18 cellular contexts compared by ENCODE assay signal in genomic region chr10:62980697-62981495, GRCh38.
DNase-seq lines count a peak whose midpoint lies in the region; ATAC-seq, FAIRE-seq and TF ChIP-seq lines count a peak whose summit lies in the region.
"Had no signal": no experiment of that assay in that cellular context is flagged by ENCODE, and none has a peak within 500 bp of the region (broad histone marks: within the 10 kb centered on the region; RNA-seq: fewer than 3 reads in every experiment).

No MANE protein-coding gene starts in this region.

- H3K79me2 ChIP-seq in astrocyte (ENCODE audit: insufficient read depth, low read length) = no peaks in the 10 kb centered on the region

- H3K27me3 Mint-ChIP-seq in astrocyte (ENCODE audit: low read depth, unreplicated experiment) = no peaks in the 10 kb centered on the region
- H3K27me3 Mint-ChIP-seq: progenitor cell of endocrine pancreas had no signal

- no peak overlapping the region for H2AFZ ChIP-seq in astrocyte (ENCODE audit: low read depth, low read length)

- no peak overlapping the region for H3K4me2 ChIP-seq in astrocyte (ENCODE audit: low read length)
- H3K4me2 ChIP-seq: BLaER1 had no signal

- no peaks in the 10 kb centered on the region for H3K36me3 ChIP-seq in astrocyte (ENCODE audit: insufficient read depth, low read length)
- H3K36me3 ChIP-seq: BLaER1, esophagus squamous epithelium, left ventricle myocardium inferior had no signal

- no peaks in the 10 kb centered on the region for H3K4me1 ChIP-seq in astrocyte (ENCODE audit: insufficient read depth, low read length)
- H3K4me1 ChIP-seq: BLaER1, esophagus squamous epithelium, left ventricle myocardium inferior had no signal

- no peaks in the 10 kb centered on the region for H3K9me3 ChIP-seq in astrocyte (ENCODE audit: insufficient read depth, low read depth, low read length)
- H3K9me3 ChIP-seq: esophagus squamous epithelium had no signal

- H3K9me3 Mint-ChIP-seq in astrocyte (ENCODE audit: unreplicated experiment) = peaks cover 2% of the 10 kb centered on the region

- no peak for FAIRE-seq in astrocyte (lab: Jason Lieb, UNC)

- H3K4me1 Mint-ChIP-seq in astrocyte (ENCODE audit: low read depth, unreplicated experiment) = peaks cover 5% of the 10 kb centered on the region

- H3K4me3 Mint-ChIP-seq in astrocyte (ENCODE audit: unreplicated experiment) = no peak overlapping the region

- DNase-seq in activated T-cell treated with anti-CD3 and anti-CD28 coated beads for 48 hours (ENCODE audit: low read depth) (peak; percentile 27), activated T-cell treated with anti-CD3 and anti-CD28 coated beads for 4 hours (no peak), NCI-H748 (lab: John Stamatoyannopoulos, UW; ENCODE audit: unreplicated experiment) (peak; percentile 48), astrocyte (ENCODE audit: low read depth) (peak; percentile 34), DMS 273 (lab: John Stamatoyannopoulos, UW; ENCODE audit: unreplicated experiment) (no peak), NCI-H2081 treated with DMSO at 0.1 percent for 48 hours (lab: John Stamatoyannopoulos, UW) (no peak)
- peak; percentile 59 for DNase-seq in stimulated activated CD8-positive, alpha-beta memory T cell treated with anti-CD3 and anti-CD28 coated beads, Interleukin-4, amount 100 ng/mL, for 48 hours
- DNase-seq: anterior cingulate cortex, esophagus squamous epithelium, IMR-90, left ventricle myocardium inferior, NCI-H1048, NCI-H446, RPMI8226 had no signal

- H3K27ac ChIP-seq in astrocyte (ENCODE audit: low read depth, low read length) = no peak overlapping the region
- H3K27ac ChIP-seq: BLaER1, coronary artery, esophagus squamous epithelium, left ventricle myocardium inferior had no signal

- ATAC-seq in GM21576 (IDR thresholded peaks at IDR 0.05; ENCODE audit: unreplicated experiment) = no peak

- no peaks in the 10 kb centered on the region for H3K27me3 ChIP-seq in astrocyte (ENCODE audit: insufficient read depth, low read length)
- H3K27me3 ChIP-seq: BLaER1, esophagus squamous epithelium had no signal

- no peaks in the 10 kb centered on the region for H3K36me3 Mint-ChIP-seq in astrocyte (ENCODE audit: low read depth, unreplicated experiment)

- H3K9ac ChIP-seq in astrocyte (ENCODE audit: low read length) = no peak overlapping the region
- H3K9ac ChIP-seq: BLaER1 had no signal

- TF ChIP-seq CTCF in astrocyte (IDR thresholded peaks at IDR 0.05; ENCODE audit: insufficient read depth, low read depth, low read length) = no peak

- H3K27ac Mint-ChIP-seq in astrocyte (ENCODE audit: unreplicated experiment) = no peak overlapping the region
- H3K27ac Mint-ChIP-seq: progenitor cell of endocrine pancreas had no signal

- H3K4me3 ChIP-seq in astrocyte (ENCODE audit: insufficient read depth, low read depth, low read length) = no peak overlapping the region
- H3K4me3 ChIP-seq: BLaER1, coronary artery, esophagus squamous epithelium, left ventricle myocardium inferior had no signal

- H4K20me1 ChIP-seq in astrocyte (ENCODE audit: insufficient read depth, low read length) = no peaks in the 10 kb centered on the region
- H4K20me1 ChIP-seq: BLaER1 had no signal

Comparison
In these comparisons a context has a peak if more than half of its experiments do, and no peak if none do; other contexts are left out.
1. DNase-seq: peak in activated T-cell treated with anti-CD3 and anti-CD28 coated beads for 48 hours (single experiment), NCI-H748 (single experiment), astrocyte (single experiment) and stimulated activated CD8-positive, alpha-beta memory T cell treated with anti-CD3 and anti-CD28 coated beads, Interleukin-4, amount 100 ng/mL, for 48 hours (single experiment); none in activated T-cell treated with anti-CD3 and anti-CD28 coated beads for 4 hours (single experiment), DMS 273 (single experiment) and NCI-H2081 treated with DMSO at 0.1 percent for 48 hours (single experiment).